ENCODE assay signal across 18 cellular contexts in the genomic region with DNA sequence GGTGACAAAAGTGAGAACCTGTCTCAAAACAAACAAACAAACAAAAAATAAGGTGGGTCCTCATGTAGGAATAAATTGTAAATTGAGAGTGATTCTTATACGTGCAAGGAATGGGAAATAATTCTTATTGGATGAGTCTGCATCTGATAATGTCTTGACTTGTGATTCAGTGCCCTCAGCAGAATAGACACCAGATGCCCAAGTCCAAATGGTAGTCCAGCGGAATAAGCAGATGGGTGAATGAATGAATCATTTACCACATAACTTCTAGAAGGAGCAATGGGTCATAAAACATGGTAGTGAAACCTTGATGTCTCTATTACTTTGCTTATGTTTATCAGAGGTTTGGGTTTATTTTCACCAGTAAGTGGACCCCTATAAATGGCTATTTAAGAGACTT.
A peak's percentile ranks its signal among the peaks of the same experiment; 100 is the strongest.
DNase-seq lines count a peak whose midpoint lies in the region; ATAC-seq, FAIRE-seq and TF ChIP-seq lines count a peak whose summit lies in the region.
"Had no signal": no experiment of that assay in that cellular context is flagged by ENCODE, and none has a peak within 500 bp of the region (broad histone marks: within the 10 kb centered on the region; RNA-seq: fewer than 3 reads in every experiment).

No MANE protein-coding gene starts in this region.

- H3K27ac ChIP-seq in GM23248 = no peak overlapping the region
- no peak overlapping the region for H3K27ac ChIP-seq in foreskin keratinocyte
- H3K27ac ChIP-seq in tibial artery = no peak overlapping the region
- no peak overlapping the region for H3K27ac ChIP-seq in mesenchymal stem cell (ENCODE audit: low read length, poor library complexity, severe bottlenecking)
- no peak overlapping the region for H3K27ac ChIP-seq in right lobe of liver
- H3K27ac ChIP-seq: BLaER1 had no signal

- no peak overlapping the region for H4K8ac ChIP-seq in mesenchymal stem cell (ENCODE audit: low read length)

- no peak for FAIRE-seq in bronchial epithelial cell (lab: Jason Lieb, UNC)
- FAIRE-seq: GM12878, GM18507, HTR-8/SVneo had no signal

- DNase-seq in GM23248 (peak; percentile 3), M059J (ENCODE audit: low read depth) (peak; percentile 66), bronchial epithelial cell (ENCODE audit: low read depth) (peak; percentile 2), foreskin keratinocyte (peak; percentile 42 to 73), tibial artery (no peak), C1 segment of cervical spinal cord (lab: John Stamatoyannopoulos, UW) (no peak), mesenchymal stem cell (no peak), right lobe of liver (no peak)
- DNase-seq: 8988T; AML-193; CD4-positive, CD25-positive, alpha-beta regulatory T cell; DMS79; H7 had no signal

- ATAC-seq in foreskin keratinocyte (peak; percentile 66), right lobe of liver (no peak)
- ATAC-seq: GM12878, GM23338 had no signal

- H3K4ac ChIP-seq in mesenchymal stem cell (ENCODE audit: low read depth in 1 of 2, low read length in 2 of 2) = no peak overlapping the region

- H3K4me3 ChIP-seq in GM23248 = no peak overlapping the region
- no peak overlapping the region for H3K4me3 ChIP-seq in bronchial epithelial cell (ENCODE audit: low read depth, low read length)
- no peak overlapping the region for H3K4me3 ChIP-seq in tibial artery
- H3K4me3 ChIP-seq in mesenchymal stem cell (ENCODE audit: insufficient read depth in 1 of 2, low read depth in 1 of 2, low read length in 2 of 2) = no peak overlapping the region
- H3K4me3 ChIP-seq in right lobe of liver = no peak overlapping the region
- H3K4me3 ChIP-seq: BLaER1, GM12878, GM23338 had no signal

- H2BK15ac ChIP-seq in mesenchymal stem cell (ENCODE audit: low read depth, poor library complexity, severe bottlenecking) = no peak overlapping the region

- H3K4me2 ChIP-seq in GM23248 (ENCODE audit: unreplicated experiment) (no peak overlapping the region), mesenchymal stem cell (ENCODE audit: low read length, poor library complexity, severe bottlenecking) (no peak overlapping the region)
- H3K4me2 ChIP-seq: BLaER1, GM23338 had no signal

- no peaks in the 10 kb centered on the region for H3F3A ChIP-seq in GM23248 (ENCODE audit: insufficient read depth)

- WGBS in GM23248 (ENCODE audit: low coverage in 1 of 2, low lambda C conversion rate in 2 of 2, missing lambda C conversion rate in 2 of 2), 2 experiments = 0 to 3% methylated on average over 2 of the region's 2 CpGs
- 71% methylated on average over 1 of the region's 2 CpGs for WGBS in mesenchymal stem cell
- WGBS in right lobe of liver (ENCODE audit: insufficient coverage, low coverage, low lambda C conversion rate, missing lambda C conversion rate) = 27% methylated on average over 2 of the region's 2 CpGs

- no peak overlapping the region for H3K14ac ChIP-seq in mesenchymal stem cell (ENCODE audit: low read length in 2 of 2)

- no peaks in the 10 kb centered on the region for H3K9me3 ChIP-seq in GM23248 (ENCODE audit: low read depth)
- no peaks in the 10 kb centered on the region for H3K9me3 ChIP-seq in tibial artery
- no peaks in the 10 kb centered on the region for H3K9me3 ChIP-seq in mesenchymal stem cell (ENCODE audit: control insufficient read depth, low read length)
- no peaks in the 10 kb centered on the region for H3K9me3 ChIP-seq in right lobe of liver
- H3K9me3 ChIP-seq: BLaER1 had no signal

- H4K20me1 ChIP-seq in GM23248 (ENCODE audit: insufficient read depth) = no peaks in the 10 kb centered on the region
- H4K20me1 ChIP-seq: BLaER1 had no signal

- H3K23ac ChIP-seq in mesenchymal stem cell (ENCODE audit: low read length in 2 of 2) = no peak overlapping the region

- no peaks in the 10 kb centered on the region for H3K36me3 ChIP-seq in GM23248 (ENCODE audit: low read depth)
- H3K36me3 ChIP-seq in bronchial epithelial cell (ENCODE audit: control insufficient read depth, insufficient read depth, low read length) = no peaks in the 10 kb centered on the region
- H3K36me3 ChIP-seq in tibial artery = no peaks in the 10 kb centered on the region
- H3K36me3 ChIP-seq in mesenchymal stem cell (ENCODE audit: control insufficient read depth in 1 of 2, insufficient read depth in 2 of 2, low read depth in 1 of 2, low read length in 2 of 2) = no peaks in the 10 kb centered on the region
- H3K36me3 ChIP-seq in right lobe of liver = no peaks in the 10 kb centered on the region
- H3K36me3 ChIP-seq: BLaER1 had no signal

- H3K4me1 ChIP-seq in GM23248 (ENCODE audit: insufficient read depth) (no peaks in the 10 kb centered on the region), foreskin keratinocyte (no peaks in the 10 kb centered on the region), tibial artery (no peaks in the 10 kb centered on the region), mesenchymal stem cell (ENCODE audit: control insufficient read depth, insufficient read depth, low read depth, low read length) (no peaks in the 10 kb centered on the region), right lobe of liver (no peaks in the 10 kb centered on the region)
- H3K4me1 ChIP-seq: BLaER1 had no signal

- in situ Hi-C loops in GM23248 (cut with MboI) = no loop called here

- H2BK12ac ChIP-seq in mesenchymal stem cell (ENCODE audit: low read length in 2 of 2) = no peak overlapping the region

- H3K9me2 ChIP-seq in GM23248 (ENCODE audit: insufficient read depth) = no peaks in the 10 kb centered on the region

- no peak overlapping the region for H3K18ac ChIP-seq in mesenchymal stem cell (ENCODE audit: low read depth in 1 of 2, low read length in 2 of 2)

- intact Hi-C loops in tibial artery (cut with DNase I; ENCODE audit: low total_unique reads) (no loop called here), right lobe of liver (cut with DNase I) (no loop called here)

- H2AK5ac ChIP-seq in mesenchymal stem cell (ENCODE audit: low read length, severe bottlenecking) = no peak overlapping the region

- H3K9ac ChIP-seq in GM23248 = no peak overlapping the region
- H3K9ac ChIP-seq in mesenchymal stem cell (ENCODE audit: low read length) = no peak overlapping the region
- H3K9ac ChIP-seq: BLaER1 had no signal

- TF ChIP-seq POLR2A in right lobe of liver (IDR thresholded peaks at IDR 0.05) = no peak

- H2BK5ac ChIP-seq in mesenchymal stem cell (ENCODE audit: low read depth, low read length, poor library complexity, severe bottlenecking) = no peak overlapping the region

- H3K79me1 ChIP-seq in mesenchymal stem cell (replicated peaks; ENCODE audit: low read length, poor library complexity, severe bottlenecking) = no peaks in the 10 kb centered on the region

- TF ChIP-seq CTCF in bronchial epithelial cell (IDR thresholded peaks at IDR 0.05; ENCODE audit: insufficient read depth, low read length, severe bottlenecking) (no peak), foreskin keratinocyte (conservative IDR thresholded peaks at IDR 0.05) (no peak), tibial artery (IDR thresholded peaks at IDR 0.05) (no peak), right lobe of liver (IDR thresholded peaks at IDR 0.05) (no peak)

- H3K79me2 ChIP-seq in GM23248 (ENCODE audit: insufficient read depth) = no peaks in the 10 kb centered on the region

- no peak overlapping the region for H4K91ac ChIP-seq in mesenchymal stem cell (ENCODE audit: low read length)

- H2AFZ ChIP-seq in GM23248 = no peak overlapping the region
- H2AFZ ChIP-seq in mesenchymal stem cell (ENCODE audit: low read depth, low read length) = no peak overlapping the region
- H2AFZ ChIP-seq: GM23338 had no signal

- no peaks in the 10 kb centered on the region for H3K27me3 ChIP-seq in GM23248 (replicated peaks; ENCODE audit: insufficient read depth)
- no peaks in the 10 kb centered on the region for H3K27me3 ChIP-seq in bronchial epithelial cell (ENCODE audit: control insufficient read depth, insufficient read depth, low read length)
- H3K27me3 ChIP-seq in foreskin keratinocyte = no peaks in the 10 kb centered on the region
- H3K27me3 ChIP-seq in tibial artery = no peaks in the 10 kb centered on the region
- H3K27me3 ChIP-seq in mesenchymal stem cell (ENCODE audit: control insufficient read depth in 1 of 2, insufficient read depth in 1 of 2, low read length in 2 of 2) = no peaks in the 10 kb centered on the region
- H3K27me3 ChIP-seq in right lobe of liver = no peaks in the 10 kb centered on the region
- H3K27me3 ChIP-seq: BLaER1 had no signal

- H2BK120ac ChIP-seq in mesenchymal stem cell (ENCODE audit: low read depth, low read length) = no peak overlapping the region

Comparison
In these comparisons a context has a peak if more than half of its experiments do, and no peak if none do; other contexts are left out.
1. DNase-seq: peak in GM23248 (single experiment), M059J (single experiment), bronchial epithelial cell (single experiment) and foreskin keratinocyte (2 of 2); none in tibial artery (0 of 2), C1 segment of cervical spinal cord (0 of 14), mesenchymal stem cell (single experiment) and right lobe of liver (0 of 3).